17 cellular contexts compared by ENCODE assay signal in genomic region chr6:112244428-112244827, GRCh38. TPM values are rescaled to one million over a fixed set of nuclear protein-coding genes. Genes with fewer than 3 reads are reported as not detected.
DNase-seq lines count a peak whose midpoint lies in the region; ATAC-seq and TF ChIP-seq lines count a peak whose summit lies in the region.
"Had no signal": no experiment of that assay in that cellular context is flagged by ENCODE, and none has a peak within 500 bp of the region (broad histone marks: within the 10 kb centered on the region; RNA-seq: fewer than 3 reads in every experiment).

No MANE protein-coding gene starts in this region.

- no peak overlapping the region for H3K4ac ChIP-seq in H9 (ENCODE audit: low read depth, low read length)

- no peak overlapping the region for H4K8ac ChIP-seq in H9 (replicated peaks; ENCODE audit: insufficient read length, low read depth, low read length)

- no peak overlapping the region for H3K4me3 Mint-ChIP-seq in H9
- H3K4me3 Mint-ChIP-seq in chondrocyte (ENCODE audit: unreplicated experiment), result no peak overlapping the region
- H3K4me3 Mint-ChIP-seq: memory B cell; T-helper 2 cell treated with Interferon-gamma antibody and Interleukin-4, amounts not matched to agents 5 μg/mL and 100 μg/mL, for 36 hours had no signal

- no peaks in the 10 kb centered on the region for H4K20me1 ChIP-seq in H9 (ENCODE audit: control insufficient read depth, insufficient read depth, insufficient read length)

- no peak overlapping the region for H3K9ac ChIP-seq in H9 (ENCODE audit: extremely low read depth, insufficient read length, low read length)
- peak overlapping the region; percentile 21 to 59 for H3K9ac ChIP-seq in stomach smooth muscle (ENCODE audit: low read length in 2 of 2)
- H3K9ac ChIP-seq: KMS-11 had no signal

- H3K4me3 ChIP-seq in lower lobe of right lung, result no peak overlapping the region
- peak overlapping the region; percentile 49 to 56 for H3K4me3 ChIP-seq in stomach smooth muscle (ENCODE audit: low read length in 2 of 2)

- H3K4me2 ChIP-seq in H9 (ENCODE audit: insufficient read depth, insufficient read length, low read length), result no peak overlapping the region
- H3K4me2 ChIP-seq: KMS-11 had no signal

- no peak overlapping the region for H2BK20ac ChIP-seq in H9 (ENCODE audit: low read depth, low read length, poor library complexity, severe bottlenecking)

- H3K27me3 Mint-ChIP-seq in H9 (ENCODE audit: low read depth), result no peaks in the 10 kb centered on the region
- no peaks in the 10 kb centered on the region for H3K27me3 Mint-ChIP-seq in chondrocyte (ENCODE audit: low read depth)

- no peaks in the 10 kb centered on the region for H3K27me3 ChIP-seq in H9 (ENCODE audit: insufficient read depth, low read length)
- H3K27me3 ChIP-seq in lower lobe of right lung (ENCODE audit: low read depth), result no peaks in the 10 kb centered on the region
- H3K27me3 ChIP-seq in stomach smooth muscle (ENCODE audit: control insufficient read depth in 1 of 2, insufficient read depth in 2 of 2, low read length in 2 of 2), result no peaks in the 10 kb centered on the region

- no peak overlapping the region for H2BK12ac ChIP-seq in H9 (ENCODE audit: insufficient read length, low read depth, low read length)

- H3K36me3 ChIP-seq in lower lobe of right lung (no peaks in the 10 kb centered on the region), stomach smooth muscle (ENCODE audit: control insufficient read depth in 2 of 2, insufficient read depth in 2 of 2, low read length in 2 of 2) (peaks cover 3 to 4% of the 10 kb centered on the region in 2 donors)

- no peaks in the 10 kb centered on the region for H3K9me3 ChIP-seq in H9 (ENCODE audit: control insufficient read depth, low read depth, low read length)
- no peaks in the 10 kb centered on the region for H3K9me3 ChIP-seq in lower lobe of right lung
- H3K9me3 ChIP-seq in stomach smooth muscle (ENCODE audit: control insufficient read depth in 2 of 2, low read length in 2 of 2), result no peaks in the 10 kb centered on the region

- no peaks in the 10 kb centered on the region for H3K79me1 ChIP-seq in H9 (ENCODE audit: insufficient read depth, low read depth, low read length, poor library complexity, severe bottlenecking)

- H2BK5ac ChIP-seq in H9 (ENCODE audit: insufficient read length, low read length), result no peak overlapping the region

- H3K4me1 ChIP-seq in H9 (ENCODE audit: insufficient read depth, low read length) (peaks cover 12% of the 10 kb centered on the region; the same call in 1 of the 2 replicates), lower lobe of right lung (peaks cover 28% of the 10 kb centered on the region), stomach smooth muscle (ENCODE audit: control insufficient read depth, insufficient read depth, low read length) (peaks cover 47% of the 10 kb centered on the region)

- no peak overlapping the region for H3K27ac Mint-ChIP-seq in H9
- H3K27ac Mint-ChIP-seq in chondrocyte (ENCODE audit: unreplicated experiment), result peak overlapping the region; percentile 22
- H3K27ac Mint-ChIP-seq: memory B cell; T-helper 2 cell treated with Interferon-gamma antibody and Interleukin-4, amounts not matched to agents 5 μg/mL and 100 μg/mL, for 36 hours had no signal

- intact Hi-C loops in lower lobe of right lung (cut with DNase I) (no loop called here), left colon (cut with DNase I, micrococcal nuclease) (no loop called here)

- H3K36me3 Mint-ChIP-seq in H9 (ENCODE audit: insufficient read depth in 1 of 3, low read depth in 3 of 3) (no peaks in the 10 kb centered on the region), chondrocyte (ENCODE audit: low read depth) (peaks cover 14% of the 10 kb centered on the region)
- H3K36me3 Mint-ChIP-seq: memory B cell had no signal

- no peak overlapping the region for H3K18ac ChIP-seq in H9 (ENCODE audit: insufficient read length, low read depth, low read length)

- H3K9me3 Mint-ChIP-seq in H9 (no peaks in the 10 kb centered on the region), chondrocyte (ENCODE audit: low read depth) (no peaks in the 10 kb centered on the region)
- H3K9me3 Mint-ChIP-seq: memory B cell; T-helper 2 cell treated with Interferon-gamma antibody and Interleukin-4, amounts not matched to agents 5 μg/mL and 100 μg/mL, for 36 hours had no signal

- H4K5ac ChIP-seq in H9 (ENCODE audit: insufficient read length, low read depth, low read length), result no peak overlapping the region

- no peak overlapping the region for H2BK120ac ChIP-seq in H9 (ENCODE audit: low read depth, low read length, poor library complexity, severe bottlenecking)

- H3K4me1 Mint-ChIP-seq in H9 (peaks cover 18% of the 10 kb centered on the region in 2 experiments), chondrocyte (ENCODE audit: low read depth) (peaks cover 56% of the 10 kb centered on the region)
- H3K4me1 Mint-ChIP-seq: memory B cell had no signal

- no CpG with 5 or more reads among the region's 5 CpGs for WGBS in H9 (ENCODE audit: extremely low coverage, insufficient read length, low lambda C conversion rate)

- H3K27ac ChIP-seq in H9 (ENCODE audit: insufficient read length, low read depth, low read length) (no peak overlapping the region), lower lobe of right lung (peak overlapping the region; percentile 63), stomach smooth muscle (ENCODE audit: low read length) (peak overlapping the region; percentile 77)
- H3K27ac ChIP-seq: KMS-11 had no signal

- TF ChIP-seq CTCF in H9 (conservative IDR thresholded peaks at IDR 0.05), result no peak
- no peak for TF ChIP-seq CTCF in chondrocyte (IDR thresholded peaks at IDR 0.05)
- no peak for TF ChIP-seq CTCF in lower lobe of right lung (IDR thresholded peaks at IDR 0.05)

- H4K91ac ChIP-seq in H9 (ENCODE audit: insufficient read length, low read depth, low read length), result no peak overlapping the region

- no peak overlapping the region for H2BK15ac ChIP-seq in H9 (ENCODE audit: low read depth, low read length)

- H3K23me2 ChIP-seq in H9 (ENCODE audit: insufficient read length, low read depth, low read length, poor library complexity, severe bottlenecking), result no peaks in the 10 kb centered on the region

- no peak overlapping the region for H3K56ac ChIP-seq in H9 (ENCODE audit: insufficient read length, low read depth, low read length)

- H3T11ph ChIP-seq in H9 (ENCODE audit: low read length), result no peak overlapping the region

- no peak overlapping the region for H3K23ac ChIP-seq in H9 (ENCODE audit: insufficient read length, low read depth, low read length)

- DNase-seq in H9, result no peak
- DNase-seq in chondrocyte (ENCODE audit: low spot score), result no peak
- DNase-seq in lower lobe of right lung, result no peak
- no peak for DNase-seq in left colon
- DNase-seq in NCI-H1417 (lab: John Stamatoyannopoulos, UW), result no peak
- DNase-seq in GF-D8 (lab: John Stamatoyannopoulos, UW), result no peak
- no peak for DNase-seq in activated naive CD4-positive, alpha-beta T cell (lab: John Stamatoyannopoulos, UW)
- DNase-seq: activated naive CD4-positive, alpha-beta T cell treated with Interleukin-2 at 50 U/mL for 16 hours; AML-193; NCI-H146; SHP77 treated with DMSO at 0.1 percent for 48 hours; stimulated activated naive CD4-positive, alpha-beta T cell treated with Interleukin-2 at 50 U/mL for 16 hours had no signal

- peak overlapping the region; percentile 32 for H2AK5ac ChIP-seq in H9 (ENCODE audit: insufficient read length, low read length)

- H3K14ac ChIP-seq in H9 (ENCODE audit: insufficient read depth, low read length), result no peak overlapping the region

- no peaks in the 10 kb centered on the region for H3K79me2 ChIP-seq in H9 (ENCODE audit: insufficient read depth, low read length)

- ATAC-seq in lower lobe of right lung (no peak), left colon (no peak)
- ATAC-seq: activated CD4-positive, CD25-positive, alpha-beta regulatory T cell treated with anti-CD3 and anti-CD28 coated beads, Interleukin-2, amount 50 U/mL, for 24 hours had no signal

- no peak overlapping the region for H2AFZ ChIP-seq in H9 (ENCODE audit: low read length)

RNA-seq across cellular contexts. Expression of gene LAMA4, which starts 9.9 kb away (rescaled TPM):
- total RNA-seq in H9 (2021) (1.0 and 1.1 TPM in 2 replicates), chondrocyte (55.2 to 115 TPM (median 102 TPM) in 3 replicates), lower lobe of right lung (91.2 TPM), left colon (10 to 100 TPM; 12.4 to 31.8 TPM)
